Comparison of ENCODE assay signal across 9 cellular contexts in genomic region chr16:24858219-24859041, GRCh38. TPM values are rescaled to one million over a fixed set of nuclear protein-coding genes. Genes with fewer than 3 reads are reported as not detected.
DNase-seq lines count a peak whose midpoint lies in the region; ATAC-seq and TF ChIP-seq lines count a peak whose summit lies in the region.
"Had no signal": no experiment of that assay in that cellular context is flagged by ENCODE, and none has a peak within 500 bp of the region (broad histone marks: within the 10 kb centered on the region; RNA-seq: fewer than 3 reads in every experiment).

No MANE protein-coding gene starts in this region.

- H3K27me3 ChIP-seq in ovary, result no peaks in the 10 kb centered on the region

- 26 to 31% (median 28%) methylated on average over 9 of the region's 9 CpGs for WGBS in ovary, 3 donors

- no peaks in the 10 kb centered on the region for H3K9me3 ChIP-seq in ovary

- intact Hi-C loops in ovary (cut with DNase I), result no loop called here

- H3K4me3 ChIP-seq in epithelial cell of esophagus (ENCODE audit: low read length) (no peak overlapping the region), ovary (no peak overlapping the region)

- TF ChIP-seq CTCF in epithelial cell of esophagus (IDR thresholded peaks at IDR 0.05; ENCODE audit: insufficient read depth, low read depth, low read length, missing control alignments) (no peak), ovary (IDR thresholded peaks at IDR 0.05) (no peak)

- H3K27ac ChIP-seq in ovary, result no peak overlapping the region

- H3K4me1 ChIP-seq in ovary (ENCODE audit: insufficient read depth), result peaks cover 4% of the 10 kb centered on the region

- no peak for TF ChIP-seq POLR2A in ovary (IDR thresholded peaks at IDR 0.05)

- TF ChIP-seq EP300 in ovary (IDR thresholded peaks at IDR 0.05), result no peak

- in situ Hi-C loops in KBM-7 (cut with MboI; ENCODE audit: low pct_unique_long_range_greater_than_20kb, low sequenced_read_pairs), result no loop called here

- ATAC-seq in HG02970 (IDR thresholded peaks at IDR 0.05; ENCODE audit: low FRiP score, unreplicated experiment), result no peak
- no peak for ATAC-seq in GM21737 (IDR thresholded peaks at IDR 0.05; ENCODE audit: unreplicated experiment)
- ATAC-seq: activated naive CD4-positive, alpha-beta T cell treated with anti-CD3 and anti-CD28 coated beads, Interleukin-2, amount 50 U/mL, for 72 hours had no signal

- peak; percentile 50 for DNase-seq in CD1c-positive myeloid dendritic cell (ENCODE audit: extremely low spot score)
- peak; percentile 75 for DNase-seq in KBM-7
- peak; percentile 3 to 22 for DNase-seq in activated CD4-positive, alpha-beta T cell treated with anti-CD3 and anti-CD28 coated beads, Interleukin-2, amount 50 U/mL, for 4 hours
- DNase-seq in epithelial cell of esophagus (ENCODE audit: low read depth), result peak; percentile 64
- peak; percentile 36 to 60 (median 55) for DNase-seq in ovary
- no peak for DNase-seq in SHP77 treated with DMSO at 0.1 percent for 48 hours (lab: John Stamatoyannopoulos, UW)

- H3K36me3 ChIP-seq in ovary, result no peaks in the 10 kb centered on the region

RNA-seq across cellular contexts. Expression of gene SLC5A11, which starts 12.7 kb away (rescaled TPM):
- total RNA-seq in ovary, result under 1 TPM in 3 of 7 donors, not detected in 4; 0.24 to 0.50 (median 0.32) TPM
- polyA plus RNA-seq in ovary, result under 1 TPM in 1 of 2 donors, not detected in 1; 0.04 TPM
- total RNA-seq: activated naive CD4-positive, alpha-beta T cell treated with anti-CD3 and anti-CD28 coated beads, Interleukin-2, amount 50 U/mL, for 72 hours had no signal
